ENCODE assay signal across 14 cellular contexts in the genomic region with DNA sequence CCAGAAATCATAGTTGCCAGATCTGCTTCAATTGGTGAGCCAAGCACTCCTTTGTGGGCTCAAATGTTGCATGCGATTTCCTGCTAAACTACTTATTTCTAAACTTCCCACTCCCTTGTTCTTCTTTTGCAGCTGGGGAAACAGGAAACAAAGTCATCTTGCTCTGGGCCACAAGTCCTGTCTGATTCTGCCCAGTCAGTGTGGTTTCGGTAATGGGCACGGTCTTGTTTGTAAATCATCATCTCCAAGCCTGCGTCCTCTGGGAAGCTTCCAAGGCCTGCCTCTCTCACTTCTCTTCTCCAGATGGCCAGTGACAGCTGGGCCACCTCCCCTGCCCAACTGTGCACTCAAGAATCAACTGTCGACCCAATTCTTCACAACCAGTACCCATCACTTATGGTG. TPM values are rescaled to one million over a fixed set of nuclear protein-coding genes. Genes with fewer than 3 reads are reported as not detected.
A peak's percentile ranks its signal among the peaks of the same experiment; 100 is the strongest.
DNase-seq lines count a peak whose midpoint lies in the region; TF ChIP-seq lines count a peak whose summit lies in the region.
"Had no signal": no experiment of that assay in that cellular context is flagged by ENCODE, and none has a peak within 500 bp of the region (broad histone marks: within the 10 kb centered on the region; RNA-seq: fewer than 3 reads in every experiment).

No MANE protein-coding gene starts in this region.

- no peaks in the 10 kb centered on the region for H3K4me1 Mint-ChIP-seq in osteocyte (ENCODE audit: unreplicated experiment)
- H3K4me1 Mint-ChIP-seq in activated T-cell treated with anti-CD3 and anti-CD28 coated beads, Interleukin-2, amount 50 U/mL, for 24 hours (ENCODE audit: low read depth) = no peaks in the 10 kb centered on the region

- H3K4me3 Mint-ChIP-seq in osteocyte (ENCODE audit: unreplicated experiment) = no peak overlapping the region
- H3K4me3 Mint-ChIP-seq in activated T-cell treated with anti-CD3 and anti-CD28 coated beads, Interleukin-2, amount 50 U/mL, for 24 hours = no peak overlapping the region
- H3K4me3 Mint-ChIP-seq: activated T-cell treated with anti-CD3 and anti-CD28 coated beads, Interleukin-2, amount 50 U/mL, for 4 hours; CD4-positive, CD25-positive, alpha-beta regulatory T cell had no signal

- DNase-seq in GM12865 (ENCODE audit: low read depth) (peak; percentile 19), SIG-M5 treated with dmso at 0.1 percent for 504 hours (lab: John Stamatoyannopoulos, UW; ENCODE audit: unreplicated experiment) (peak; percentile 99), head of caudate nucleus (peak in 29 of 42 donors; percentile 13 to 68 (median 36)), osteocyte (ENCODE audit: extremely low spot score, unreplicated experiment) (peak; percentile 57), retina (no peak), MG63 (no peak)
- DNase-seq in activated T-cell treated with anti-CD3 and anti-CD28 coated beads, Interleukin-2, amount 50 U/mL, for 24 hours = no peak
- DNase-seq in activated effector memory CD4-positive, alpha-beta T cell treated with Interleukin-2 at 50 U/mL for 16 hours = no peak
- DNase-seq: activated T-cell treated with anti-CD3 and anti-CD28 coated beads, Interleukin-2, amount 50 U/mL, for 4 hours; brain microvascular endothelial cell; CD4-positive, CD25-positive, alpha-beta regulatory T cell had no signal

- H3K4me3 ChIP-seq in GM12865 (ENCODE audit: low read depth, low read length) = no peak overlapping the region
- H3K4me3 ChIP-seq in MG63 = no peak overlapping the region
- H3K4me3 ChIP-seq: thyroid gland had no signal

- intact Hi-C loops in head of caudate nucleus (cut with DNase I) = no loop called here

- H3K9me3 Mint-ChIP-seq in osteocyte (ENCODE audit: unreplicated experiment) = peaks cover 17% of the 10 kb centered on the region
- H3K9me3 Mint-ChIP-seq in activated T-cell treated with anti-CD3 and anti-CD28 coated beads, Interleukin-2, amount 50 U/mL, for 24 hours = peaks cover 11% of the 10 kb centered on the region

- H3K36me3 Mint-ChIP-seq in osteocyte (ENCODE audit: unreplicated experiment) = no peaks in the 10 kb centered on the region
- H3K36me3 Mint-ChIP-seq in activated T-cell treated with anti-CD3 and anti-CD28 coated beads, Interleukin-2, amount 50 U/mL, for 24 hours (ENCODE audit: low read depth) = no peaks in the 10 kb centered on the region
- H3K36me3 Mint-ChIP-seq: CD4-positive, CD25-positive, alpha-beta regulatory T cell had no signal

- peaks cover 2% of the 10 kb centered on the region for H3K27me3 Mint-ChIP-seq in osteocyte (ENCODE audit: unreplicated experiment)
- peaks cover 14% of the 10 kb centered on the region for H3K27me3 Mint-ChIP-seq in activated T-cell treated with anti-CD3 and anti-CD28 coated beads, Interleukin-2, amount 50 U/mL, for 24 hours

- TF ChIP-seq CTCF in GM12865 (IDR thresholded peaks at IDR 0.05; ENCODE audit: insufficient read depth, low read depth, low read length, missing control alignments) (no peak), osteocyte (IDR thresholded peaks at IDR 0.05) (no peak)

- H3K27me3 ChIP-seq in MG63 = no peaks in the 10 kb centered on the region; the same call in 1 of the 2 replicates
- H3K27me3 ChIP-seq: brain microvascular endothelial cell, thyroid gland had no signal

- no peaks in the 10 kb centered on the region for H3K36me3 ChIP-seq in MG63
- H3K36me3 ChIP-seq: brain microvascular endothelial cell, thyroid gland had no signal

- H3K9me3 ChIP-seq in MG63 = peaks cover 7% of the 10 kb centered on the region
- H3K9me3 ChIP-seq: thyroid gland had no signal

- H3K27ac Mint-ChIP-seq in osteocyte (ENCODE audit: unreplicated experiment) = no peak overlapping the region
- H3K27ac Mint-ChIP-seq in activated T-cell treated with anti-CD3 and anti-CD28 coated beads, Interleukin-2, amount 50 U/mL, for 24 hours = no peak overlapping the region
- H3K27ac Mint-ChIP-seq: CD4-positive, CD25-positive, alpha-beta regulatory T cell; progenitor cell of endocrine pancreas had no signal

RNA-seq across cellular contexts. Expression of gene S100A8, which starts 4.4 kb away (rescaled TPM):
- total RNA-seq in osteocyte = not detected in 2 replicates
- total RNA-seq in MG63 (2014; rRNA removed; shearing (Covaris generic); ENCODE audit: low replicate concordance) = not detected in 2 replicates
- total RNA-seq: activated T-cell treated with anti-CD3 and anti-CD28 coated beads, Interleukin-2, amount 50 U/mL, for 4 hours; CD4-positive, CD25-positive, alpha-beta regulatory T cell; kidney epithelial cell; progenitor cell of endocrine pancreas had no signal

RNA-seq across cellular contexts. Expression of gene S100A12, which starts 11.1 kb away (rescaled TPM):
- not detected in 2 replicates for total RNA-seq in osteocyte
- not detected in 2 replicates for total RNA-seq in MG63 (2014; rRNA removed; shearing (Covaris generic); ENCODE audit: low replicate concordance)
- total RNA-seq: activated T-cell treated with anti-CD3 and anti-CD28 coated beads, Interleukin-2, amount 50 U/mL, for 4 hours; CD4-positive, CD25-positive, alpha-beta regulatory T cell; kidney epithelial cell; progenitor cell of endocrine pancreas; thyroid gland had no signal

RNA-seq across cellular contexts. Expression of gene S100A9, which starts 28.8 kb away (rescaled TPM):
- total RNA-seq in osteocyte = not detected in 2 replicates
- total RNA-seq in MG63 (2014; rRNA removed; shearing (Covaris generic); ENCODE audit: low replicate concordance) = not detected in 2 replicates
- total RNA-seq: CD4-positive, CD25-positive, alpha-beta regulatory T cell had no signal

RNA-seq across cellular contexts. Expression of gene S100A7A, which starts 29.8 kb away (rescaled TPM):
- total RNA-seq in osteocyte = not detected in 2 replicates
- not detected in 2 replicates for total RNA-seq in MG63 (2014; rRNA removed; shearing (Covaris generic); ENCODE audit: low replicate concordance)
- total RNA-seq: activated T-cell treated with anti-CD3 and anti-CD28 coated beads, Interleukin-2, amount 50 U/mL, for 4 hours; CD4-positive, CD25-positive, alpha-beta regulatory T cell; kidney epithelial cell; progenitor cell of endocrine pancreas; thyroid gland had no signal

RNA-seq across cellular contexts. Expression of gene PGLYRP4, which starts 37.9 kb away (rescaled TPM):
- total RNA-seq in osteocyte = not detected in 2 replicates
- total RNA-seq in MG63 (2014; rRNA removed; shearing (Covaris generic); ENCODE audit: low replicate concordance) = not detected in 2 replicates
- total RNA-seq: activated T-cell treated with anti-CD3 and anti-CD28 coated beads, Interleukin-2, amount 50 U/mL, for 4 hours; progenitor cell of endocrine pancreas; thyroid gland had no signal

Comparison
In these comparisons a context has a peak if more than half of its experiments do, and no peak if none do; other contexts are left out.
1. DNase-seq: peak in GM12865 (single experiment), SIG-M5 treated with dmso at 0.1 percent for 504 hours (single experiment), head of caudate nucleus (29 of 42) and osteocyte (single experiment); none in retina (single experiment), activated T-cell treated with anti-CD3 and anti-CD28 coated beads, Interleukin-2, amount 50 U/mL, for 24 hours (single experiment), activated effector memory CD4-positive, alpha-beta T cell treated with Interleukin-2 at 50 U/mL for 16 hours (single experiment) and MG63 (single experiment).